In genomic region chr18:44786697-44787096, GRCh38 we compare ENCODE assay signal across 9 cellular contexts.
A peak's percentile ranks its signal among the peaks of the same experiment; 100 is the strongest.
DNase-seq lines count a peak whose midpoint lies in the region; ATAC-seq and TF ChIP-seq lines count a peak whose summit lies in the region.
"Had no signal": no experiment of that assay in that cellular context is flagged by ENCODE, and none has a peak within 500 bp of the region (broad histone marks: within the 10 kb centered on the region; RNA-seq: fewer than 3 reads in every experiment).

No MANE protein-coding gene starts in this region.

- ATAC-seq in GM18873 (IDR thresholded peaks at IDR 0.05; ENCODE audit: low FRiP score, unreplicated experiment) (peak; percentile 63), GM21786 (IDR thresholded peaks at IDR 0.05; ENCODE audit: unreplicated experiment) (peak; percentile 82), HG03575 (IDR thresholded peaks at IDR 0.05; ENCODE audit: extremely low read depth, insufficient number of reproducible peaks, low FRiP score, unreplicated experiment) (peak; percentile 51), WTC11 (no peak)
- ATAC-seq: activated naive CD4-positive, alpha-beta T cell treated with anti-CD3 and anti-CD28 coated beads, Interleukin-2, amount 50 U/mL, for 72 hours had no signal

- peaks cover 76% of the 10 kb centered on the region for H3K4me1 Mint-ChIP-seq in neural crest cell
- peaks cover 31% of the 10 kb centered on the region for H3K4me1 Mint-ChIP-seq in WTC11

- no peak for DNase-seq in neural crest cell (ENCODE audit: low read depth, low spot score)
- no peak for DNase-seq in NCI-H2227 treated with DMSO at 0.1 percent for 48 hours (lab: John Stamatoyannopoulos, UW)
- DNase-seq in WTC11 (ENCODE audit: low spot score), result no peak
- DNase-seq in head of caudate nucleus, result no peak
- DNase-seq in stimulated activated CD4-positive, alpha-beta T cell treated with anti-CD3 and anti-CD28 coated beads, Interleukin-4, amount 100 ng/mL, for 1 hour, result no peak

- TF ChIP-seq CTCF in neural crest cell (conservative IDR thresholded peaks at IDR 0.05) (no peak), WTC11 (IDR thresholded peaks at IDR 0.05) (no peak)

- peak overlapping the region; percentile 18 for H3K4me3 Mint-ChIP-seq in neural crest cell
- no peak overlapping the region for H3K4me3 Mint-ChIP-seq in WTC11

- H3K36me3 Mint-ChIP-seq in neural crest cell (ENCODE audit: low read depth) (no peaks in the 10 kb centered on the region), WTC11 (no peaks in the 10 kb centered on the region)

- CTCF ChIA-PET in WTC11 (lab: Charles Lee), result no interaction called here

- intact Hi-C loops in head of caudate nucleus (cut with DNase I), result no loop called here

- POLR2A ChIA-PET in WTC11 (lab: Charles Lee), result no interaction called here

- H3K27me3 Mint-ChIP-seq in neural crest cell (ENCODE audit: low read depth) (no peaks in the 10 kb centered on the region), WTC11 (ENCODE audit: low read depth) (no peaks in the 10 kb centered on the region)

- H3K27ac Mint-ChIP-seq in neural crest cell (ENCODE audit: unreplicated experiment), result no peak overlapping the region
- H3K27ac Mint-ChIP-seq in WTC11, result no peak overlapping the region
- H3K27ac Mint-ChIP-seq: activated naive CD4-positive, alpha-beta T cell treated with anti-CD3 and anti-CD28 coated beads, Interleukin-2, amount 50 U/mL, for 72 hours had no signal

- no peaks in the 10 kb centered on the region for H3K9me3 Mint-ChIP-seq in neural crest cell
- no peaks in the 10 kb centered on the region for H3K9me3 Mint-ChIP-seq in WTC11
- H3K9me3 Mint-ChIP-seq: activated naive CD4-positive, alpha-beta T cell treated with anti-CD3 and anti-CD28 coated beads, Interleukin-2, amount 50 U/mL, for 72 hours had no signal

TF ChIP-seq in WTC11, 78 proteins besides CTCF, POLR2A, EP300 and RAD21:
- TF ChIP-seq ZNF232 (CRISPR knock-in tag; IDR thresholded peaks at IDR 0.05), result no peak
- TF ChIP-seq SMAD3 (CRISPR knock-in tag; IDR thresholded peaks at IDR 0.05; ENCODE audit: borderline replicate concordance), result no peak
- no peak for TF ChIP-seq ZNF671 (CRISPR knock-in tag; IDR thresholded peaks at IDR 0.05)
- no peak for TF ChIP-seq AR (CRISPR knock-in tag; IDR thresholded peaks at IDR 0.05)
- TF ChIP-seq PRRX2 (CRISPR knock-in tag; IDR thresholded peaks at IDR 0.05), result no peak
